Comparison of ENCODE assay signal across 1 cellular context in the genomic region with DNA sequence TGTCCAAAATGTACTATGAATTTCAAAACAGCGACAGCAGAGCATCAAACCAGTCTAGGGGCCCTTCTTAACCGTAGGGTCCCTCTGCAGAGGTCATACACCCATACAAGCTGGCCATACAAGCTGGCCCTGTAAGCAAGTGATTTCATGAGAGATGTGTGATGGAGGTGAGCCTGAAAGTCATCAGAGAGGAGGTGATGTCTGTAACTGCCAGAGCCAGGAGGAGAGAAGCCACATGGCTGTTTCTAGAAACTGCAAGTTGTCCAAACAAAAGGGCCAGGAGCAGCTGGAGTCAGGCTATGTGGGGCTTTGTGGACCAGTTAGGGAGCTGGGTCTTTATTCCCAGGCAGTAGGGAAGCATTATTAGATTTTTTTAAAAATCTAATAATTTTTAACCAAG.
TF ChIP-seq lines count a peak whose summit lies in the region.

No MANE protein-coding gene starts in this region.

TF ChIP-seq in IMR-90, 13 proteins besides CTCF, POLR2A, EP300 and RAD21:
- TF ChIP-seq MAFK (IDR thresholded peaks at IDR 0.05; ENCODE audit: low read depth, low read length), result no peak
